In the genomic region with DNA sequence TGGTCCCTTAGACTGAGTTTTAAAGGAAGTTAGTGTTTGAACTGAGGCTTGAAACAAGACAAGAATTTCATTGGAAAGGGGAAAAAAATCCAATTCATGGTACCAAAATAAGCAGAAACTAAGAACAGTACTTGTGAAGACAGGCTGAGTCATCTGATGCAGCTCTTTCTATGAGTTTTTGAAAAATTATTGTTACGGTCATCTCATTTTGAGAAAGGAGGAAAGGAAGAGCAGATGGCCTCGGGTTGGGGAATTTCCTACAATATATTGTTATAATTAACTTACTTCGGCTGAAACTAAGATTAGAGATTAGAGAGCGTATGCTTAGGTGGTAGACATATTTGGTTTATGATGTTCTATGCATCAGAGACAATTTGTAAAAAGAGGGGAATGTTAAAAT, we compare ENCODE assay signal across 3 cellular contexts.
TF ChIP-seq lines count a peak whose summit lies in the region.

No MANE protein-coding gene starts in this region.

TF ChIP-seq in SK-N-SH, 30 proteins besides CTCF, POLR2A, EP300 and RAD21 (continued from another document):
- TF ChIP-seq, protein P1, sequence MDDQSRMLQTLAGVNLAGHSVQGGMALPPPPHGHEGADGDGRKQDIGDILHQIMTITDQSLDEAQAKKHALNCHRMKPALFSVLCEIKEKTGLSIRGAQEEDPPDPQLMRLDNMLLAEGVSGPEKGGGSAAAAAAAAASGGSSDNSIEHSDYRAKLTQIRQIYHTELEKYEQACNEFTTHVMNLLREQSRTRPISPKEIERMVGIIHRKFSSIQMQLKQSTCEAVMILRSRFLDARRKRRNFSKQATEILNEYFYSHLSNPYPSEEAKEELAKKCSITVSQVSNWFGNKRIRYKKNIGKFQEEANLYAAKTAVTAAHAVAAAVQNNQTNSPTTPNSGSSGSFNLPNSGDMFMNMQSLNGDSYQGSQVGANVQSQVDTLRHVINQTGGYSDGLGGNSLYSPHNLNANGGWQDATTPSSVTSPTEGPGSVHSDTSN (IDR thresholded peaks at IDR 0.05), result no peak
- TF ChIP-seq, protein P2, sequence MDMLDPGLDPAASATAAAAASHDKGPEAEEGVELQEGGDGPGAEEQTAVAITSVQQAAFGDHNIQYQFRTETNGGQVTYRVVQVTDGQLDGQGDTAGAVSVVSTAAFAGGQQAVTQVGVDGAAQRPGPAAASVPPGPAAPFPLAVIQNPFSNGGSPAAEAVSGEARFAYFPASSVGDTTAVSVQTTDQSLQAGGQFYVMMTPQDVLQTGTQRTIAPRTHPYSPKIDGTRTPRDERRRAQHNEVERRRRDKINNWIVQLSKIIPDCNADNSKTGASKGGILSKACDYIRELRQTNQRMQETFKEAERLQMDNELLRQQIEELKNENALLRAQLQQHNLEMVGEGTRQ (IDR thresholded peaks at IDR 0.05; ENCODE audit: borderline replicate concordance, low read depth, low read length), result no peak
- no peak for TF ChIP-seq SMC3 (IDR thresholded peaks at IDR 0.05; ENCODE audit: low read depth, low read length)
- TF ChIP-seq NRF1 (IDR thresholded peaks at IDR 0.05; ENCODE audit: low read depth, low read length), result no peak
- TF ChIP-seq FOSL2 (IDR thresholded peaks at IDR 0.05; ENCODE audit: borderline replicate concordance, low read depth), result no peak
- no peak for TF ChIP-seq RXRA (IDR thresholded peaks at IDR 0.05; ENCODE audit: borderline replicate concordance, low read depth)
- no peak for TF ChIP-seq RFX5 (IDR thresholded peaks at IDR 0.05; ENCODE audit: low read length)
- TF ChIP-seq, protein P3, sequence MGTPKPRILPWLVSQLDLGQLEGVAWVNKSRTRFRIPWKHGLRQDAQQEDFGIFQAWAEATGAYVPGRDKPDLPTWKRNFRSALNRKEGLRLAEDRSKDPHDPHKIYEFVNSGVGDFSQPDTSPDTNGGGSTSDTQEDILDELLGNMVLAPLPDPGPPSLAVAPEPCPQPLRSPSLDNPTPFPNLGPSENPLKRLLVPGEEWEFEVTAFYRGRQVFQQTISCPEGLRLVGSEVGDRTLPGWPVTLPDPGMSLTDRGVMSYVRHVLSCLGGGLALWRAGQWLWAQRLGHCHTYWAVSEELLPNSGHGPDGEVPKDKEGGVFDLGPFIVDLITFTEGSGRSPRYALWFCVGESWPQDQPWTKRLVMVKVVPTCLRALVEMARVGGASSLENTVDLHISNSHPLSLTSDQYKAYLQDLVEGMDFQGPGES (IDR thresholded peaks at IDR 0.05; ENCODE audit: low read depth, low read length), result no peak
- no peak for TF ChIP-seq FOXJ3 (CRISPR knock-in tag; IDR thresholded peaks at IDR 0.05)
- TF ChIP-seq, protein P4, sequence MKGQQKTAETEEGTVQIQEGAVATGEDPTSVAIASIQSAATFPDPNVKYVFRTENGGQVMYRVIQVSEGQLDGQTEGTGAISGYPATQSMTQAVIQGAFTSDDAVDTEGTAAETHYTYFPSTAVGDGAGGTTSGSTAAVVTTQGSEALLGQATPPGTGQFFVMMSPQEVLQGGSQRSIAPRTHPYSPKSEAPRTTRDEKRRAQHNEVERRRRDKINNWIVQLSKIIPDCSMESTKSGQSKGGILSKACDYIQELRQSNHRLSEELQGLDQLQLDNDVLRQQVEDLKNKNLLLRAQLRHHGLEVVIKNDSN (IDR thresholded peaks at IDR 0.05; ENCODE audit: borderline replicate concordance, low read depth), result no peak
- TF ChIP-seq TAF1 (IDR thresholded peaks at IDR 0.05; ENCODE audit: borderline replicate concordance, low read depth, low read length), result no peak
- TF ChIP-seq FOXM1 (IDR thresholded peaks at IDR 0.05; ENCODE audit: low read depth), result no peak
- TF ChIP-seq GATA2 (CRISPR knock-in tag; IDR thresholded peaks at IDR 0.05), result no peak

TF ChIP-seq in SK-N-SH treated with all-trans-retinoic acid at 6 μM for 48 hours, 23 proteins besides CTCF, POLR2A, EP300 and RAD21 (continues in another document):
- TF ChIP-seq, protein P5, sequence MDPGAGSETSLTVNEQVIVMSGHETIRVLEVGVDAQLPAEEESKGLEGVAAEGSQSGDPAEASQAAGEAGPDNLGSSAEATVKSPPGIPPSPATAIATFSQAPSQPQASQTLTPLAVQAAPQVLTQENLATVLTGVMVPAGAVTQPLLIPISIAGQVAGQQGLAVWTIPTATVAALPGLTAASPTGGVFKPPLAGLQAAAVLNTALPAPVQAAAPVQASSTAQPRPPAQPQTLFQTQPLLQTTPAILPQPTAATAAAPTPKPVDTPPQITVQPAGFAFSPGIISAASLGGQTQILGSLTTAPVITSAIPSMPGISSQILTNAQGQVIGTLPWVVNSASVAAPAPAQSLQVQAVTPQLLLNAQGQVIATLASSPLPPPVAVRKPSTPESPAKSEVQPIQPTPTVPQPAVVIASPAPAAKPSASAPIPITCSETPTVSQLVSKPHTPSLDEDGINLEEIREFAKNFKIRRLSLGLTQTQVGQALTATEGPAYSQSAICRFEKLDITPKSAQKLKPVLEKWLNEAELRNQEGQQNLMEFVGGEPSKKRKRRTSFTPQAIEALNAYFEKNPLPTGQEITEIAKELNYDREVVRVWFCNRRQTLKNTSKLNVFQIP (CRISPR knock-in tag; IDR thresholded peaks at IDR 0.05; ENCODE audit: borderline replicate concordance, low read depth), result no peak
- no peak for TF ChIP-seq BACH2 (CRISPR knock-in tag; IDR thresholded peaks at IDR 0.05; ENCODE audit: borderline replicate concordance)
- no peak for TF ChIP-seq ZFP3 (CRISPR knock-in tag; IDR thresholded peaks at IDR 0.05)
- TF ChIP-seq RARB (CRISPR knock-in tag; IDR thresholded peaks at IDR 0.05), result no peak
- no peak for TF ChIP-seq ZNF565 (CRISPR knock-in tag; conservative IDR thresholded peaks at IDR 0.05; ENCODE audit: low read depth)
- no peak for TF ChIP-seq PPARA (CRISPR knock-in tag; IDR thresholded peaks at IDR 0.05; ENCODE audit: borderline replicate concordance)
- no peak for TF ChIP-seq ZNF70 (CRISPR knock-in tag; IDR thresholded peaks at IDR 0.05)
- no peak for TF ChIP-seq TOX (CRISPR knock-in tag; IDR thresholded peaks at IDR 0.05; ENCODE audit: borderline replicate concordance)
- no peak for TF ChIP-seq GLIS3 (CRISPR knock-in tag; IDR thresholded peaks at IDR 0.05)
- no peak for TF ChIP-seq ZC3H10 (CRISPR knock-in tag; IDR thresholded peaks at IDR 0.05)
- TF ChIP-seq SNAI2 (CRISPR knock-in tag; IDR thresholded peaks at IDR 0.05), result no peak
- TF ChIP-seq, protein P6, sequence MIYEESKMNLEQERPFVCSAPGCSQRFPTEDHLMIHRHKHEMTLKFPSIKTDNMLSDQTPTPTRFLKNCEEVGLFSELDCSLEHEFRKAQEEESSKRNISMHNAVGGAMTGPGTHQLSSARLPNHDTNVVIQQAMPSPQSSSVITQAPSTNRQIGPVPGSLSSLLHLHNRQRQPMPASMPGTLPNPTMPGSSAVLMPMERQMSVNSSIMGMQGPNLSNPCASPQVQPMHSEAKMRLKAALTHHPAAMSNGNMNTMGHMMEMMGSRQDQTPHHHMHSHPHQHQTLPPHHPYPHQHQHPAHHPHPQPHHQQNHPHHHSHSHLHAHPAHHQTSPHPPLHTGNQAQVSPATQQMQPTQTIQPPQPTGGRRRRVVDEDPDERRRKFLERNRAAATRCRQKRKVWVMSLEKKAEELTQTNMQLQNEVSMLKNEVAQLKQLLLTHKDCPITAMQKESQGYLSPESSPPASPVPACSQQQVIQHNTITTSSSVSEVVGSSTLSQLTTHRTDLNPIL (CRISPR knock-in tag; IDR thresholded peaks at IDR 0.05; ENCODE audit: low read depth), result no peak
- TF ChIP-seq ZNF8 (CRISPR knock-in tag; IDR thresholded peaks at IDR 0.05), result no peak
- no peak for TF ChIP-seq ISL1 (CRISPR knock-in tag; IDR thresholded peaks at IDR 0.05)
- TF ChIP-seq TCF4 (CRISPR knock-in tag; IDR thresholded peaks at IDR 0.05; ENCODE audit: borderline replicate concordance), result no peak
- TF ChIP-seq CSDC2 (CRISPR knock-in tag; IDR thresholded peaks at IDR 0.05), result no peak
- TF ChIP-seq, protein P7, sequence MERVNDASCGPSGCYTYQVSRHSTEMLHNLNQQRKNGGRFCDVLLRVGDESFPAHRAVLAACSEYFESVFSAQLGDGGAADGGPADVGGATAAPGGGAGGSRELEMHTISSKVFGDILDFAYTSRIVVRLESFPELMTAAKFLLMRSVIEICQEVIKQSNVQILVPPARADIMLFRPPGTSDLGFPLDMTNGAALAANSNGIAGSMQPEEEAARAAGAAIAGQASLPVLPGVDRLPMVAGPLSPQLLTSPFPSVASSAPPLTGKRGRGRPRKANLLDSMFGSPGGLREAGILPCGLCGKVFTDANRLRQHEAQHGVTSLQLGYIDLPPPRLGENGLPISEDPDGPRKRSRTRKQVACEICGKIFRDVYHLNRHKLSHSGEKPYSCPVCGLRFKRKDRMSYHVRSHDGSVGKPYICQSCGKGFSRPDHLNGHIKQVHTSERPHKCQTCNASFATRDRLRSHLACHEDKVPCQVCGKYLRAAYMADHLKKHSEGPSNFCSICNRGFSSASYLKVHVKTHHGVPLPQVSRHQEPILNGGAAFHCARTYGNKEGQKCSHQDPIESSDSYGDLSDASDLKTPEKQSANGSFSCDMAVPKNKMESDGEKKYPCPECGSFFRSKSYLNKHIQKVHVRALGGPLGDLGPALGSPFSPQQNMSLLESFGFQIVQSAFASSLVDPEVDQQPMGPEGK (CRISPR knock-in tag; IDR thresholded peaks at IDR 0.05; ENCODE audit: borderline replicate concordance), result no peak
- no peak for TF ChIP-seq ARNTL (CRISPR knock-in tag; IDR thresholded peaks at IDR 0.05; ENCODE audit: borderline replicate concordance, low read depth)

TF ChIP-seq in GM12878, 131 proteins besides CTCF, POLR2A, EP300 and RAD21 (continued from another document and continues in another):
- TF ChIP-seq, protein P8, sequence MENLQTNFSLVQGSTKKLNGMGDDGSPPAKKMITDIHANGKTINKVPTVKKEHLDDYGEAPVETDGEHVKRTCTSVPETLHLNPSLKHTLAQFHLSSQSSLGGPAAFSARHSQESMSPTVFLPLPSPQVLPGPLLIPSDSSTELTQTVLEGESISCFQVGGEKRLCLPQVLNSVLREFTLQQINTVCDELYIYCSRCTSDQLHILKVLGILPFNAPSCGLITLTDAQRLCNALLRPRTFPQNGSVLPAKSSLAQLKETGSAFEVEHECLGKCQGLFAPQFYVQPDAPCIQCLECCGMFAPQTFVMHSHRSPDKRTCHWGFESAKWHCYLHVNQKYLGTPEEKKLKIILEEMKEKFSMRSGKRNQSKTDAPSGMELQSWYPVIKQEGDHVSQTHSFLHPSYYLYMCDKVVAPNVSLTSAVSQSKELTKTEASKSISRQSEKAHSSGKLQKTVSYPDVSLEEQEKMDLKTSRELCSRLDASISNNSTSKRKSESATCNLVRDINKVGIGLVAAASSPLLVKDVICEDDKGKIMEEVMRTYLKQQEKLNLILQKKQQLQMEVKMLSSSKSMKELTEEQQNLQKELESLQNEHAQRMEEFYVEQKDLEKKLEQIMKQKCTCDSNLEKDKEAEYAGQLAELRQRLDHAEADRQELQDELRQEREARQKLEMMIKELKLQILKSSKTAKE (IDR thresholded peaks at IDR 0.05; ENCODE audit: low read depth, poor library complexity, severe bottlenecking), result peak; percentile 76
- TF ChIP-seq, protein P9, sequence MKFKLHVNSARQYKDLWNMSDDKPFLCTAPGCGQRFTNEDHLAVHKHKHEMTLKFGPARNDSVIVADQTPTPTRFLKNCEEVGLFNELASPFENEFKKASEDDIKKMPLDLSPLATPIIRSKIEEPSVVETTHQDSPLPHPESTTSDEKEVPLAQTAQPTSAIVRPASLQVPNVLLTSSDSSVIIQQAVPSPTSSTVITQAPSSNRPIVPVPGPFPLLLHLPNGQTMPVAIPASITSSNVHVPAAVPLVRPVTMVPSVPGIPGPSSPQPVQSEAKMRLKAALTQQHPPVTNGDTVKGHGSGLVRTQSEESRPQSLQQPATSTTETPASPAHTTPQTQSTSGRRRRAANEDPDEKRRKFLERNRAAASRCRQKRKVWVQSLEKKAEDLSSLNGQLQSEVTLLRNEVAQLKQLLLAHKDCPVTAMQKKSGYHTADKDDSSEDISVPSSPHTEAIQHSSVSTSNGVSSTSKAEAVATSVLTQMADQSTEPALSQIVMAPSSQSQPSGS (IDR thresholded peaks at IDR 0.05; ENCODE audit: low read length), result 0 out of 2 replicates have a peak, but pooled peaks have one; percentile 24
- TF ChIP-seq BACH1 (IDR thresholded peaks at IDR 0.05; ENCODE audit: borderline replicate concordance) (no peak), ZNF384 (IDR thresholded peaks at IDR 0.05; ENCODE audit: borderline replicate concordance, low read depth, low read length) (no peak), POLR2AphosphoS5 (IDR thresholded peaks at IDR 0.05; ENCODE audit: low read length) (no peak), RFX5 (IDR thresholded peaks at IDR 0.05; ENCODE audit: low read depth, low read length) (no peak), POU2F2 (IDR thresholded peaks at IDR 0.05; ENCODE audit: borderline replicate concordance, low read depth, low read length) (no peak), TBL1XR1 (IDR thresholded peaks at IDR 0.05; ENCODE audit: low read depth, low read length) (no peak), STAT3 (IDR thresholded peaks at IDR 0.05; ENCODE audit: low read depth, low read length) (no peak), FOS (IDR thresholded peaks at IDR 0.05; ENCODE audit: borderline replicate concordance, extremely low read depth, insufficient read length) (no peak)
- TF ChIP-seq, protein P10, sequence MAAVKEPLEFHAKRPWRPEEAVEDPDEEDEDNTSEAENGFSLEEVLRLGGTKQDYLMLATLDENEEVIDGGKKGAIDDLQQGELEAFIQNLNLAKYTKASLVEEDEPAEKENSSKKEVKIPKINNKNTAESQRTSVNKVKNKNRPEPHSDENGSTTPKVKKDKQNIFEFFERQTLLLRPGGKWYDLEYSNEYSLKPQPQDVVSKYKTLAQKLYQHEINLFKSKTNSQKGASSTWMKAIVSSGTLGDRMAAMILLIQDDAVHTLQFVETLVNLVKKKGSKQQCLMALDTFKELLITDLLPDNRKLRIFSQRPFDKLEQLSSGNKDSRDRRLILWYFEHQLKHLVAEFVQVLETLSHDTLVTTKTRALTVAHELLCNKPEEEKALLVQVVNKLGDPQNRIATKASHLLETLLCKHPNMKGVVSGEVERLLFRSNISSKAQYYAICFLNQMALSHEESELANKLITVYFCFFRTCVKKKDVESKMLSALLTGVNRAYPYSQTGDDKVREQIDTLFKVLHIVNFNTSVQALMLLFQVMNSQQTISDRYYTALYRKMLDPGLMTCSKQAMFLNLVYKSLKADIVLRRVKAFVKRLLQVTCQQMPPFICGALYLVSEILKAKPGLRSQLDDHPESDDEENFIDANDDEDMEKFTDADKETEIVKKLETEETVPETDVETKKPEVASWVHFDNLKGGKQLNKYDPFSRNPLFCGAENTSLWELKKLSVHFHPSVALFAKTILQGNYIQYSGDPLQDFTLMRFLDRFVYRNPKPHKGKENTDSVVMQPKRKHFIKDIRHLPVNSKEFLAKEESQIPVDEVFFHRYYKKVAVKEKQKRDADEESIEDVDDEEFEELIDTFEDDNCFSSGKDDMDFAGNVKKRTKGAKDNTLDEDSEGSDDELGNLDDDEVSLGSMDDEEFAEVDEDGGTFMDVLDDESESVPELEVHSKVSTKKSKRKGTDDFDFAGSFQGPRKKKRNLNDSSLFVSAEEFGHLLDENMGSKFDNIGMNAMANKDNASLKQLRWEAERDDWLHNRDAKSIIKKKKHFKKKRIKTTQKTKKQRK (IDR thresholded peaks at IDR 0.05; ENCODE audit: low read depth, low read length), result no peak
